Comparison of ENCODE assay signal across 1 cellular context in the genomic region with DNA sequence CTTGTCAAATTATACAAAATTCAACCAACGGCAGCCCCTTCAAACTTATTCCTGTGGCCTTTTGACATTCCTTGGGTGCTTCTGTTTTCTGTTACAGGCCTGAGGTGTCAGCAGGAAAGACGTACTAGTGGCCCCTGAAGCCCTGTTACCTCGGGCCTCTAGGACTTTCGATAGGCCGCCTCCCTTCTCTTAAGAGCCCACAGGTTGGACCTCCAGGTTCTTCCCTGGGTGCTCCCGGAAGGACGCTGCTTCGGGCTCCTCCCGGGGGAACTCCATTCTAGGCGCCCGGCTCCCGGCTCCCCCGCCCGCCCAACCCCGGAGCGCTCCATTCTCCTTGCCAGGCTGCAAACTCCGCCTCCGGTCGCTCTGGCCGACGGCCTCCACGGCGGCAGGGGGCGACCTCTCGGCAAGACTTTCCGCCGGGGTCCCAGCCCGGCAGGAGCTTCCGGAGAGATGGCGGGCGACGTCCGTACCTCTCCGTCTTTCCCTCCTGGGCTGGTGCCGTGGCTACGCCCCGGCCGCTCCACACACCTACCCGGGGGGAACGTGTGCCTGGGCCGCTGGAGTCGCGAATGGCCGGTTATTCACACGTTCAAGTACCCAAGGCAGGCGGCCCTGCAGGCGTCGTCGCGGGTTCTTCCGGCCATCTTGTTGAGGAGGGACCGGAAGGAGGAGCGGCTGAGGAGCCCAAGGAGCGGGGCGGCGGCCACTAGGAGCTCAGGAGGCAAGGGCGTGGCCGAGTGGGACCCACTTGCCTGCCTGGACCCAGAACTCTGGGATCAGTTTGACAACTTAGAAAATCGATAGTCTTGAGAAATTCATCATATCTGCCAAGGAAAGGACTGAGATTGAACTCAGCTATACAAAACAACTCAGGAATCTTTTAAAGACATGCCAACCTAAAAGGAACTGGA.
TF ChIP-seq lines count a peak whose summit lies in the region.

No MANE protein-coding gene starts in this region.

TF ChIP-seq in K562, 482 proteins besides CTCF, POLR2A, EP300 and RAD21 (continued from another document and continues in another):
- TF ChIP-seq, protein P1, sequence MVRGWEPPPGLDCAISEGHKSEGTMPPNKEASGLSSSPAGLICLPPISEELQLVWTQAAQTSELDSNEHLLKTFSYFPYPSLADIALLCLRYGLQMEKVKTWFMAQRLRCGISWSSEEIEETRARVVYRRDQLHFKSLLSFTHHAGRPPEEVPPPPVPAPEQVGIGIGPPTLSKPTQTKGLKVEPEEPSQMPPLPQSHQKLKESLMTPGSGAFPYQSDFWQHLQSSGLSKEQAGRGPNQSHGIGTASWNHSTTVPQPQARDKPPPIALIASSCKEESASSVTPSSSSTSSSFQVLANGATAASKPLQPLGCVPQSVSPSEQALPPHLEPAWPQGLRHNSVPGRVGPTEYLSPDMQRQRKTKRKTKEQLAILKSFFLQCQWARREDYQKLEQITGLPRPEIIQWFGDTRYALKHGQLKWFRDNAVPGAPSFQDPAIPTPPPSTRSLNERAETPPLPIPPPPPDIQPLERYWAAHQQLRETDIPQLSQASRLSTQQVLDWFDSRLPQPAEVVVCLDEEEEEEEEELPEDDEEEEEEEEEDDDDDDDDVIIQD (CRISPR knock-in tag; IDR thresholded peaks at IDR 0.05): peak; percentile 82; the same call in 1 of the 2 replicates
- TF ChIP-seq, protein P2, sequence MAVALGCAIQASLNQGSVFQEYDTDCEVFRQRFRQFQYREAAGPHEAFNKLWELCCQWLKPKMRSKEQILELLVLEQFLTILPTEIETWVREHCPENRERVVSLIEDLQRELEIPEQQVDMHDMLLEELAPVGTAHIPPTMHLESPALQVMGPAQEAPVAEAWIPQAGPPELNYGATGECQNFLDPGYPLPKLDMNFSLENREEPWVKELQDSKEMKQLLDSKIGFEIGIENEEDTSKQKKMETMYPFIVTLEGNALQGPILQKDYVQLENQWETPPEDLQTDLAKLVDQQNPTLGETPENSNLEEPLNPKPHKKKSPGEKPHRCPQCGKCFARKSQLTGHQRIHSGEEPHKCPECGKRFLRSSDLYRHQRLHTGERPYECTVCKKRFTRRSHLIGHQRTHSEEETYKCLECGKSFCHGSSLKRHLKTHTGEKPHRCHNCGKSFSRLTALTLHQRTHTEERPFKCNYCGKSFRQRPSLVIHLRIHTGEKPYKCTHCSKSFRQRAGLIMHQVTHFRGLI (CRISPR knock-in tag; IDR thresholded peaks at IDR 0.05): peak; percentile 61; the same call in 1 of the 2 replicates
- TF ChIP-seq ZNF583 (CRISPR knock-in tag; IDR thresholded peaks at IDR 0.05) (peak; percentile 92), SRF (CRISPR knock-in tag; IDR thresholded peaks at IDR 0.05) (no peak; a peak in 1 of 4 replicates), ATF1 (CRISPR knock-in tag; IDR thresholded peaks at IDR 0.05) (no peak), ATF1 (tag; IDR thresholded peaks at IDR 0.05) (peak; percentile 79), POLR3A (IDR thresholded peaks at IDR 0.05; ENCODE audit: borderline replicate concordance, extremely low read depth, insufficient read depth, insufficient read length) (no peak), ZNF699 (CRISPR knock-in tag; IDR thresholded peaks at IDR 0.05; ENCODE audit: insufficient replicate concordance) (no peak), NFATC3 (IDR thresholded peaks at IDR 0.05) (no peak), HEY1 (CRISPR knock-in tag; IDR thresholded peaks at IDR 0.05; ENCODE audit: borderline replicate concordance) (no peak), BRCA1 (IDR thresholded peaks at IDR 0.05) (no peak), BRCA1 (CRISPR knock-in tag; IDR thresholded peaks at IDR 0.05) (no peak), ZNF224 (CRISPR knock-in tag; IDR thresholded peaks at IDR 0.05) (no peak), CTBP1 (IDR thresholded peaks at IDR 0.05; ENCODE audit: borderline replicate concordance) (peak; percentile 88; the same call in 1 of the 2 replicates), ADNP (tag; IDR thresholded peaks at IDR 0.05) (peak; percentile 73; the same call in 1 of the 2 replicates), EZH2 (IDR thresholded peaks at IDR 0.05; ENCODE audit: borderline replicate concordance, low read depth, low read length) (no peak), NR2F6 (CRISPR knock-in tag; IDR thresholded peaks at IDR 0.05) (no peak), CEBPG (CRISPR knock-in tag; IDR thresholded peaks at IDR 0.05) (no peak), CEBPG (tag; conservative IDR thresholded peaks at IDR 0.05 in 1 of 2, IDR thresholded peaks at IDR 0.05 in 1 of 2) (no peak), TFAM (CRISPR knock-in tag; conservative IDR thresholded peaks at IDR 0.05) (no peak), ETV6 (IDR thresholded peaks at IDR 0.05; ENCODE audit: borderline replicate concordance in 1 of 2, low read depth in 2 of 2, low read length in 1 of 2) (no peak), ETV6 (CRISPR knock-in tag; IDR thresholded peaks at IDR 0.05; ENCODE audit: borderline replicate concordance) (no peak), XRCC3 (IDR thresholded peaks at IDR 0.05) (no peak), NR4A1 (CRISPR knock-in tag; IDR thresholded peaks at IDR 0.05) (peak; percentile 80), NR4A1 (tag; IDR thresholded peaks at IDR 0.05) (0 out of 2 replicates have a peak, but pooled peaks have one; percentile 46), GTF2F1 (IDR thresholded peaks at IDR 0.05; ENCODE audit: low read depth, low read length) (no peak; the same call in 1 of the 2 replicates), DIDO1 (tag; IDR thresholded peaks at IDR 0.05; ENCODE audit: low read depth) (peak; percentile 89), ELF4 (CRISPR knock-in tag; IDR thresholded peaks at IDR 0.05) (peak; percentile 79; the same call in 1 of the 2 replicates), ZNF175 (CRISPR knock-in tag; IDR thresholded peaks at IDR 0.05; ENCODE audit: low read depth) (0 out of 2 replicates have a peak, but pooled peaks have one; percentile 63), NR3C1 (CRISPR knock-in tag; IDR thresholded peaks at IDR 0.05) (no peak)
- TF ChIP-seq, protein P3, sequence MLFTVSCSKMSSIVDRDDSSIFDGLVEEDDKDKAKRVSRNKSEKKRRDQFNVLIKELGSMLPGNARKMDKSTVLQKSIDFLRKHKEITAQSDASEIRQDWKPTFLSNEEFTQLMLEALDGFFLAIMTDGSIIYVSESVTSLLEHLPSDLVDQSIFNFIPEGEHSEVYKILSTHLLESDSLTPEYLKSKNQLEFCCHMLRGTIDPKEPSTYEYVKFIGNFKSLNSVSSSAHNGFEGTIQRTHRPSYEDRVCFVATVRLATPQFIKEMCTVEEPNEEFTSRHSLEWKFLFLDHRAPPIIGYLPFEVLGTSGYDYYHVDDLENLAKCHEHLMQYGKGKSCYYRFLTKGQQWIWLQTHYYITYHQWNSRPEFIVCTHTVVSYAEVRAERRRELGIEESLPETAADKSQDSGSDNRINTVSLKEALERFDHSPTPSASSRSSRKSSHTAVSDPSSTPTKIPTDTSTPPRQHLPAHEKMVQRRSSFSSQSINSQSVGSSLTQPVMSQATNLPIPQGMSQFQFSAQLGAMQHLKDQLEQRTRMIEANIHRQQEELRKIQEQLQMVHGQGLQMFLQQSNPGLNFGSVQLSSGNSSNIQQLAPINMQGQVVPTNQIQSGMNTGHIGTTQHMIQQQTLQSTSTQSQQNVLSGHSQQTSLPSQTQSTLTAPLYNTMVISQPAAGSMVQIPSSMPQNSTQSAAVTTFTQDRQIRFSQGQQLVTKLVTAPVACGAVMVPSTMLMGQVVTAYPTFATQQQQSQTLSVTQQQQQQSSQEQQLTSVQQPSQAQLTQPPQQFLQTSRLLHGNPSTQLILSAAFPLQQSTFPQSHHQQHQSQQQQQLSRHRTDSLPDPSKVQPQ (CRISPR knock-in tag; IDR thresholded peaks at IDR 0.05; ENCODE audit: borderline replicate concordance): peak; percentile 67; the same call in 1 of the 2 replicates
- TF ChIP-seq, protein P4, sequence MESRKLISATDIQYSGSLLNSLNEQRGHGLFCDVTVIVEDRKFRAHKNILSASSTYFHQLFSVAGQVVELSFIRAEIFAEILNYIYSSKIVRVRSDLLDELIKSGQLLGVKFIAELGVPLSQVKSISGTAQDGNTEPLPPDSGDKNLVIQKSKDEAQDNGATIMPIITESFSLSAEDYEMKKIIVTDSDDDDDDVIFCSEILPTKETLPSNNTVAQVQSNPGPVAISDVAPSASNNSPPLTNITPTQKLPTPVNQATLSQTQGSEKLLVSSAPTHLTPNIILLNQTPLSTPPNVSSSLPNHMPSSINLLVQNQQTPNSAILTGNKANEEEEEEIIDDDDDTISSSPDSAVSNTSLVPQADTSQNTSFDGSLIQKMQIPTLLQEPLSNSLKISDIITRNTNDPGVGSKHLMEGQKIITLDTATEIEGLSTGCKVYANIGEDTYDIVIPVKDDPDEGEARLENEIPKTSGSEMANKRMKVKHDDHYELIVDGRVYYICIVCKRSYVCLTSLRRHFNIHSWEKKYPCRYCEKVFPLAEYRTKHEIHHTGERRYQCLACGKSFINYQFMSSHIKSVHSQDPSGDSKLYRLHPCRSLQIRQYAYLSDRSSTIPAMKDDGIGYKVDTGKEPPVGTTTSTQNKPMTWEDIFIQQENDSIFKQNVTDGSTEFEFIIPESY (CRISPR knock-in tag; IDR thresholded peaks at IDR 0.05): no peak; the same call in 1 of the 2 replicates
- TF ChIP-seq, protein P5, sequence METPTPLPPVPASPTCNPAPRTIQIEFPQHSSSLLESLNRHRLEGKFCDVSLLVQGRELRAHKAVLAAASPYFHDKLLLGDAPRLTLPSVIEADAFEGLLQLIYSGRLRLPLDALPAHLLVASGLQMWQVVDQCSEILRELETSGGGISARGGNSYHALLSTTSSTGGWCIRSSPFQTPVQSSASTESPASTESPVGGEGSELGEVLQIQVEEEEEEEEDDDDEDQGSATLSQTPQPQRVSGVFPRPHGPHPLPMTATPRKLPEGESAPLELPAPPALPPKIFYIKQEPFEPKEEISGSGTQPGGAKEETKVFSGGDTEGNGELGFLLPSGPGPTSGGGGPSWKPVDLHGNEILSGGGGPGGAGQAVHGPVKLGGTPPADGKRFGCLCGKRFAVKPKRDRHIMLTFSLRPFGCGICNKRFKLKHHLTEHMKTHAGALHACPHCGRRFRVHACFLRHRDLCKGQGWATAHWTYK (CRISPR knock-in tag; IDR thresholded peaks at IDR 0.05): peak; percentile 81; the same call in 1 of the 2 replicates
- TF ChIP-seq, protein P6, sequence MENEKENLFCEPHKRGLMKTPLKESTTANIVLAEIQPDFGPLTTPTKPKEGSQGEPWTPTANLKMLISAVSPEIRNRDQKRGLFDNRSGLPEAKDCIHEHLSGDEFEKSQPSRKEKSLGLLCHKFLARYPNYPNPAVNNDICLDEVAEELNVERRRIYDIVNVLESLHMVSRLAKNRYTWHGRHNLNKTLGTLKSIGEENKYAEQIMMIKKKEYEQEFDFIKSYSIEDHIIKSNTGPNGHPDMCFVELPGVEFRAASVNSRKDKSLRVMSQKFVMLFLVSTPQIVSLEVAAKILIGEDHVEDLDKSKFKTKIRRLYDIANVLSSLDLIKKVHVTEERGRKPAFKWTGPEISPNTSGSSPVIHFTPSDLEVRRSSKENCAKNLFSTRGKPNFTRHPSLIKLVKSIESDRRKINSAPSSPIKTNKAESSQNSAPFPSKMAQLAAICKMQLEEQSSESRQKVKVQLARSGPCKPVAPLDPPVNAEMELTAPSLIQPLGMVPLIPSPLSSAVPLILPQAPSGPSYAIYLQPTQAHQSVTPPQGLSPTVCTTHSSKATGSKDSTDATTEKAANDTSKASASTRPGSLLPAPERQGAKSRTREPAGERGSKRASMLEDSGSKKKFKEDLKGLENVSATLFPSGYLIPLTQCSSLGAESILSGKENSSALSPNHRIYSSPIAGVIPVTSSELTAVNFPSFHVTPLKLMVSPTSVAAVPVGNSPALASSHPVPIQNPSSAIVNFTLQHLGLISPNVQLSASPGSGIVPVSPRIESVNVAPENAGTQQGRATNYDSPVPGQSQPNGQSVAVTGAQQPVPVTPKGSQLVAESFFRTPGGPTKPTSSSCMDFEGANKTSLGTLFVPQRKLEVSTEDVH (IDR thresholded peaks at IDR 0.05; ENCODE audit: low read depth, partially characterized antibody): peak; percentile 87
- TF ChIP-seq, protein P7, sequence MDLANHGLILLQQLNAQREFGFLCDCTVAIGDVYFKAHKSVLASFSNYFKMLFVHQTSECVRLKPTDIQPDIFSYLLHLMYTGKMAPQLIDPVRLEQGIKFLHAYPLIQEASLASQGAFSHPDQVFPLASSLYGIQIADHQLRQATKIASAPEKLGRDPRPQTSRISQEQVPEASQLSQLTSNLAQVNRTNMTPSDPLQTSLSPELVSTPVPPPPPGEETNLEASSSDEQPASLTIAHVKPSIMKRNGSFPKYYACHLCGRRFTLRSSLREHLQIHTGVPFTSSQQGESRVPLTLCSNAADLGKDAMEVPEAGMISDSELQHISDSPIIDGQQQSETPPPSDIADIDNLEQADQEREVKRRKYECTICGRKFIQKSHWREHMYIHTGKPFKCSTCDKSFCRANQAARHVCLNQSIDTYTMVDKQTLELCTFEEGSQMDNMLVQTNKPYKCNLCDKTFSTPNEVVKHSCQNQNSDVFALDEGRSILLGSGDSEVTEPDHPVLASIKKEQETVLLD (IDR thresholded peaks at IDR 0.05): no peak
- TF ChIP-seq, protein P8, sequence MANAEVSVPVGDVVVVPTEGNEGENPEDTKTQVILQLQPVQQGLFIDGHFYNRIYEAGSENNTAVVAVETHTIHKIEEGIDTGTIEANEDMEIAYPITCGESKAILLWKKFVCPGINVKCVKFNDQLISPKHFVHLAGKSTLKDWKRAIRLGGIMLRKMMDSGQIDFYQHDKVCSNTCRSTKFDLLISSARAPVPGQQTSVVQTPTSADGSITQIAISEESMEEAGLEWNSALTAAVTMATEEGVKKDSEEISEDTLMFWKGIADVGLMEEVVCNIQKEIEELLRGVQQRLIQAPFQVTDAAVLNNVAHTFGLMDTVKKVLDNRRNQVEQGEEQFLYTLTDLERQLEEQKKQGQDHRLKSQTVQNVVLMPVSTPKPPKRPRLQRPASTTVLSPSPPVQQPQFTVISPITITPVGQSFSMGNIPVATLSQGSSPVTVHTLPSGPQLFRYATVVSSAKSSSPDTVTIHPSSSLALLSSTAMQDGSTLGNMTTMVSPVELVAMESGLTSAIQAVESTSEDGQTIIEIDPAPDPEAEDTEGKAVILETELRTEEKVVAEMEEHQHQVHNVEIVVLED (CRISPR knock-in tag; IDR thresholded peaks at IDR 0.05): peak; percentile 53; the same call in 1 of the 2 replicates
- TF ChIP-seq, protein P9, sequence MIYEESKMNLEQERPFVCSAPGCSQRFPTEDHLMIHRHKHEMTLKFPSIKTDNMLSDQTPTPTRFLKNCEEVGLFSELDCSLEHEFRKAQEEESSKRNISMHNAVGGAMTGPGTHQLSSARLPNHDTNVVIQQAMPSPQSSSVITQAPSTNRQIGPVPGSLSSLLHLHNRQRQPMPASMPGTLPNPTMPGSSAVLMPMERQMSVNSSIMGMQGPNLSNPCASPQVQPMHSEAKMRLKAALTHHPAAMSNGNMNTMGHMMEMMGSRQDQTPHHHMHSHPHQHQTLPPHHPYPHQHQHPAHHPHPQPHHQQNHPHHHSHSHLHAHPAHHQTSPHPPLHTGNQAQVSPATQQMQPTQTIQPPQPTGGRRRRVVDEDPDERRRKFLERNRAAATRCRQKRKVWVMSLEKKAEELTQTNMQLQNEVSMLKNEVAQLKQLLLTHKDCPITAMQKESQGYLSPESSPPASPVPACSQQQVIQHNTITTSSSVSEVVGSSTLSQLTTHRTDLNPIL (CRISPR knock-in tag; IDR thresholded peaks at IDR 0.05): no peak
- TF ChIP-seq, protein P10, sequence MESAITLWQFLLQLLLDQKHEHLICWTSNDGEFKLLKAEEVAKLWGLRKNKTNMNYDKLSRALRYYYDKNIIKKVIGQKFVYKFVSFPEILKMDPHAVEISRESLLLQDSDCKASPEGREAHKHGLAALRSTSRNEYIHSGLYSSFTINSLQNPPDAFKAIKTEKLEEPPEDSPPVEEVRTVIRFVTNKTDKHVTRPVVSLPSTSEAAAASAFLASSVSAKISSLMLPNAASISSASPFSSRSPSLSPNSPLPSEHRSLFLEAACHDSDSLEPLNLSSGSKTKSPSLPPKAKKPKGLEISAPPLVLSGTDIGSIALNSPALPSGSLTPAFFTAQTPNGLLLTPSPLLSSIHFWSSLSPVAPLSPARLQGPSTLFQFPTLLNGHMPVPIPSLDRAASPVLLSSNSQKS (CRISPR knock-in tag; IDR thresholded peaks at IDR 0.05): no peak
